Comparison of ENCODE assay signal across 25 cellular contexts in the genomic region with DNA sequence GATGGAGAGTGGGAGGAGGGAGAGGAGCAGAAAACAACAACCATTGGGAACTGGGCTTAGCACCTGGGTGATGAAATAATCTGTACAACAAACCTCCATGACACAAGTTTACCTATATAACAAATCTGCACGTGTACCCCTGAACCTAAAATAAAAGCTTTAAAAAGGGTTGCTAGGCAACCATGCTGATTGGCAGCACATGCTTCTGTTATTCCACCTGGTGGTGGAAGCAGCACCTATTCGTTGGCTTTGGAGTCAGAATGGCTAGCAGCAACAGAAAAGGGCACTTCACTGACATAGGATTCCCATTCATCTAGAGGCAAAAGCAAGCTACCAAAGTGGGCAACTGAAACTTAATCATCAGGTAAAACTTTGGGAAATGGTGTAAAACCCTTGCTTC. TPM values are rescaled to one million over a fixed set of nuclear protein-coding genes. Genes with fewer than 3 reads are reported as not detected.
"Had no signal": no experiment of that assay in that cellular context is flagged by ENCODE, and none has a peak within 500 bp of the region (broad histone marks: within the 10 kb centered on the region; RNA-seq: fewer than 3 reads in every experiment).

No MANE protein-coding gene starts in this region.

- H3K9me3 ChIP-seq: breast epithelium, esophagus squamous epithelium, mucosa of descending colon, testis, transverse colon had no signal

- H3K4me3 ChIP-seq: breast epithelium, esophagus squamous epithelium, mucosa of descending colon, testis, transverse colon had no signal

- DNase-seq: activated CD4-positive, alpha-beta T cell treated with anti-CD3 and anti-CD28 coated beads for 36 hours; activated CD4-positive, alpha-beta T cell treated with anti-CD3 and anti-CD28 coated beads, Interleukin-2, amount 50 U/mL, for 4 hours; activated CD4-positive, CD25-positive, alpha-beta regulatory T cell; activated naive CD4-positive, alpha-beta T cell; activated T-cell treated with anti-CD3 and anti-CD28 coated beads for 4 hours; activated T-cell treated with anti-CD3 and anti-CD28 coated beads, Interleukin-2, amount 50 U/mL, for 72 hours; central memory CD4-positive, alpha-beta T cell; dermis blood vessel endothelial cell; effector CD4-positive, alpha-beta T cell; esophagus squamous epithelium; foreskin melanocyte; left cardiac atrium; left ventricle myocardium superior; mucosa of descending colon; right cardiac atrium; stimulated activated CD4-positive, alpha-beta T cell treated with anti-CD3 and anti-CD28 coated beads, Interleukin-2, amount 100 ng/mL, for 48 hours; stimulated activated naive CD8-positive, alpha-beta T cell treated with anti-CD3 and anti-CD28 coated beads, Interleukin-15, Interleukin-2, amounts not matched to agents 100 U/mL and 50 U/mL, for 24 hours; testis; transverse colon had no signal

- ATAC-seq: activated CD4-positive, alpha-beta T cell treated with anti-CD3 and anti-CD28 coated beads for 36 hours; activated naive CD4-positive, alpha-beta T cell treated with anti-CD3 and anti-CD28 coated beads, Interleukin-2, amount 50 U/mL, for 72 hours; activated T-cell treated with anti-CD3 and anti-CD28 coated beads, Interleukin-2, amount 50 U/mL, for 72 hours; left cardiac atrium; left ventricle myocardium superior; mucosa of descending colon; natural killer cell treated with Interleukin-12 subunit alpha and Interleukin-12 subunit beta and Interleukin-15 and Interleukin-18, amount 100 ng/mL, for 72 hours; right cardiac atrium; stimulated activated naive CD8-positive, alpha-beta T cell treated with anti-CD3 and anti-CD28 coated beads, Interleukin-15, Interleukin-2, amounts not matched to agents 100 U/mL and 50 U/mL, for 24 hours had no signal

- H3K27ac ChIP-seq: breast epithelium, epithelial cell of prostate, esophagus squamous epithelium, testis, transverse colon had no signal

- FAIRE-seq: endometrium, keratinocyte had no signal

- H3K27me3 ChIP-seq: esophagus squamous epithelium, testis, transverse colon had no signal

- H3K4me1 ChIP-seq: breast epithelium, esophagus squamous epithelium, testis, transverse colon had no signal

- H3K36me3 ChIP-seq: breast epithelium, esophagus squamous epithelium, transverse colon had no signal

RNA-seq across cellular contexts. Expression of gene RELN, which starts 57.1 kb away (rescaled TPM):
- total RNA-seq: activated CD4-positive, alpha-beta T cell treated with anti-CD3 and anti-CD28 coated beads for 36 hours; activated naive CD4-positive, alpha-beta T cell treated with anti-CD3 and anti-CD28 coated beads, Interleukin-2, amount 50 U/mL, for 72 hours; activated T-cell treated with anti-CD3 and anti-CD28 coated beads, Interleukin-2, amount 50 U/mL, for 72 hours; natural killer cell treated with Interleukin-12 subunit alpha and Interleukin-12 subunit beta and Interleukin-15 and Interleukin-18, amount 100 ng/mL, for 72 hours had no signal
- polyA plus RNA-seq: keratinocyte had no signal
